ENCODE assay signal across 1 cellular context in the genomic region with DNA sequence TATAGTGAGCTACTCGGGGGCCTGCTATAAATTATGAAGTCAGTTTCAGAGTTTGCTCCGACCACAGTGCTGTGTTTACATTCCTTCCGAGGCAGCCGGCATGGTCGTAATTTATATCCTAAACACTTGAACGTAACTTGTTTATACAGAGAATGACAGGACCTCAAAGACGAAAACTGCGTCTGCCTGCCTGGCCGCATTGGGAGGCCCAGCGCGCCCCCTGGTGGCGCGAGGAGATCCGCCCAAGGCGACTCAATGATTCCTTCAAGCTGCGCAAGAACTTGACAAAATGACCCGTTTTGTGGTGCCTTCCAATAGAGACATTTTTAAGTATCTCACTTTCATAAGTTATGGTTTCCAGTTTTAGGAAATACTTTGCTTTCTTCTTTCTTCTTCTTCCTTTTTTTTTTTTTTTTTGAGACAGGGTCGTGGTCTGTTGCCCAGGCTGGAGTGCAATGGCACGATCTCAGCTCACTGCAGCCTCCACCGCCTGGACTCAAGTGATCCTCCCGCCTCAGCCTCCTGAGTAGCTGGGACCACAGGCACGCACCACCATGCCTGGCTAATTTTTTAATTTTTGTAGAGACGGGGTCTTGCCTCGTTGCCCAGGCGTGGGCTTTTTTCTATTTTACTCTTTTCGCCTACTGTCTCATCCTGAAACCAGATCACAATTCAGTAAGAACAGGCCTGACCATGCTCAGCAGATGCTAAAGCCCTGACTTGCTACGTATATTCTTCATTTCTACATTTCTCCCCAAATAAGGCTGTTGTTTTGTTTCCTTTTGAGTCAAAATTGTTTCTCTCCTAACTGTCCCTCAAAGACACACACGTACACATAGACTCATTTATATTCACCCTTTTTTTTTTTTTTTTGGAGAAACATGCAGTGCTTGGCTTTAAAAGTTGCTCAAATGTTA.
TF ChIP-seq lines count a peak whose summit lies in the region.

No MANE protein-coding gene starts in this region.

TF ChIP-seq in HEK293, 187 proteins besides CTCF, POLR2A, EP300 and RAD21 (continued from another document and continues in another):
- TF ChIP-seq, protein P1, sequence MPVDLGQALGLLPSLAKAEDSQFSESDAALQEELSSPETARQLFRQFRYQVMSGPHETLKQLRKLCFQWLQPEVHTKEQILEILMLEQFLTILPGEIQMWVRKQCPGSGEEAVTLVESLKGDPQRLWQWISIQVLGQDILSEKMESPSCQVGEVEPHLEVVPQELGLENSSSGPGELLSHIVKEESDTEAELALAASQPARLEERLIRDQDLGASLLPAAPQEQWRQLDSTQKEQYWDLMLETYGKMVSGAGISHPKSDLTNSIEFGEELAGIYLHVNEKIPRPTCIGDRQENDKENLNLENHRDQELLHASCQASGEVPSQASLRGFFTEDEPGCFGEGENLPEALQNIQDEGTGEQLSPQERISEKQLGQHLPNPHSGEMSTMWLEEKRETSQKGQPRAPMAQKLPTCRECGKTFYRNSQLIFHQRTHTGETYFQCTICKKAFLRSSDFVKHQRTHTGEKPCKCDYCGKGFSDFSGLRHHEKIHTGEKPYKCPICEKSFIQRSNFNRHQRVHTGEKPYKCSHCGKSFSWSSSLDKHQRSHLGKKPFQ (tag by site-specific recombination; IDR thresholded peaks at IDR 0.05), result 0 out of 2 replicates have a peak, but pooled peaks have one; percentile 25
- TF ChIP-seq ZNF596 (tag by site-specific recombination; IDR thresholded peaks at IDR 0.05) (peak; percentile 48; the same call in 1 of the 2 replicates), MZF1 (tag by site-specific recombination; IDR thresholded peaks at IDR 0.05; ENCODE audit: borderline replicate concordance) (peak; percentile 33; the same call in 1 of the 2 replicates), ZBTB8A (tag by site-specific recombination; IDR thresholded peaks at IDR 0.05) (peak; percentile 62; the same call in 1 of the 2 replicates), ZNF394 (tag by site-specific recombination; IDR thresholded peaks at IDR 0.05; ENCODE audit: borderline replicate concordance) (no peak), ZNF843 (tag by site-specific recombination; IDR thresholded peaks at IDR 0.05) (peak; percentile 93), ZNF366 (tag by site-specific recombination; conservative IDR thresholded peaks at IDR 0.05) (peak; percentile 77), BCL11A (tag by site-specific recombination; IDR thresholded peaks at IDR 0.05; ENCODE audit: low read depth) (peak; percentile 64; the same call in 1 of the 2 replicates), ZBTB7A (tag by site-specific recombination; IDR thresholded peaks at IDR 0.05; ENCODE audit: low read depth) (no peak), TCF7L2 (IDR thresholded peaks at IDR 0.05; ENCODE audit: borderline replicate concordance, low read depth, low read length) (peak; percentile 65; the same call in 1 of the 2 replicates), ZNF302 (tag by site-specific recombination; IDR thresholded peaks at IDR 0.05; ENCODE audit: low read depth) (0 out of 2 replicates have a peak, but pooled peaks have one; percentile 22), ZNF121 (tag by site-specific recombination; IDR thresholded peaks at IDR 0.05) (peak; percentile 78; the same call in 1 of the 2 replicates), ZNF707 (tag by site-specific recombination; IDR thresholded peaks at IDR 0.05) (no peak), IKZF3 (tag by site-specific recombination; IDR thresholded peaks at IDR 0.05) (peak; percentile 87), ZNF169 (tag by site-specific recombination; IDR thresholded peaks at IDR 0.05) (no peak), ZNF114 (tag by site-specific recombination; IDR thresholded peaks at IDR 0.05) (no peak), GLI4 (tag by site-specific recombination; IDR thresholded peaks at IDR 0.05) (no peak), ZNF112 (tag by site-specific recombination; IDR thresholded peaks at IDR 0.05) (no peak), ZNF24 (tag by site-specific recombination; IDR thresholded peaks at IDR 0.05) (0 out of 2 replicates have a peak, but pooled peaks have one; percentile 50), ZNF629 (tag by site-specific recombination; IDR thresholded peaks at IDR 0.05) (peak; percentile 84), TRIM28 (IDR thresholded peaks at IDR 0.05; ENCODE audit: borderline replicate concordance, low read length) (peak; percentile 36; the same call in 1 of the 2 replicates), WT1 (tag by site-specific recombination; IDR thresholded peaks at IDR 0.05) (peak; percentile 80), HOXC10 (CRISPR knock-in tag; IDR thresholded peaks at IDR 0.05) (peak; percentile 92; the same call in 1 of the 2 replicates), FEZF1 (tag by site-specific recombination; IDR thresholded peaks at IDR 0.05) (peak; percentile 88), OVOL3 (tag by site-specific recombination; IDR thresholded peaks at IDR 0.05) (0 out of 2 replicates have a peak, but pooled peaks have one; percentile 41), ZNF600 (tag by site-specific recombination; IDR thresholded peaks at IDR 0.05) (peak; percentile 88), ZXDB (tag by site-specific recombination; IDR thresholded peaks at IDR 0.05) (peak; percentile 89), GLIS1 (tag by site-specific recombination; IDR thresholded peaks at IDR 0.05) (peak; percentile 72)
- TF ChIP-seq, protein P2, sequence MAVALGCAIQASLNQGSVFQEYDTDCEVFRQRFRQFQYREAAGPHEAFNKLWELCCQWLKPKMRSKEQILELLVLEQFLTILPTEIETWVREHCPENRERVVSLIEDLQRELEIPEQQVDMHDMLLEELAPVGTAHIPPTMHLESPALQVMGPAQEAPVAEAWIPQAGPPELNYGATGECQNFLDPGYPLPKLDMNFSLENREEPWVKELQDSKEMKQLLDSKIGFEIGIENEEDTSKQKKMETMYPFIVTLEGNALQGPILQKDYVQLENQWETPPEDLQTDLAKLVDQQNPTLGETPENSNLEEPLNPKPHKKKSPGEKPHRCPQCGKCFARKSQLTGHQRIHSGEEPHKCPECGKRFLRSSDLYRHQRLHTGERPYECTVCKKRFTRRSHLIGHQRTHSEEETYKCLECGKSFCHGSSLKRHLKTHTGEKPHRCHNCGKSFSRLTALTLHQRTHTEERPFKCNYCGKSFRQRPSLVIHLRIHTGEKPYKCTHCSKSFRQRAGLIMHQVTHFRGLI (tag by site-specific recombination; IDR thresholded peaks at IDR 0.05), result 0 out of 2 replicates have a peak, but pooled peaks have one; percentile 54
- TF ChIP-seq, protein P3, sequence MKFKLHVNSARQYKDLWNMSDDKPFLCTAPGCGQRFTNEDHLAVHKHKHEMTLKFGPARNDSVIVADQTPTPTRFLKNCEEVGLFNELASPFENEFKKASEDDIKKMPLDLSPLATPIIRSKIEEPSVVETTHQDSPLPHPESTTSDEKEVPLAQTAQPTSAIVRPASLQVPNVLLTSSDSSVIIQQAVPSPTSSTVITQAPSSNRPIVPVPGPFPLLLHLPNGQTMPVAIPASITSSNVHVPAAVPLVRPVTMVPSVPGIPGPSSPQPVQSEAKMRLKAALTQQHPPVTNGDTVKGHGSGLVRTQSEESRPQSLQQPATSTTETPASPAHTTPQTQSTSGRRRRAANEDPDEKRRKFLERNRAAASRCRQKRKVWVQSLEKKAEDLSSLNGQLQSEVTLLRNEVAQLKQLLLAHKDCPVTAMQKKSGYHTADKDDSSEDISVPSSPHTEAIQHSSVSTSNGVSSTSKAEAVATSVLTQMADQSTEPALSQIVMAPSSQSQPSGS (tag by site-specific recombination; IDR thresholded peaks at IDR 0.05; ENCODE audit: low read depth), result peak; percentile 68; the same call in 1 of the 2 replicates
- TF ChIP-seq, protein P4, sequence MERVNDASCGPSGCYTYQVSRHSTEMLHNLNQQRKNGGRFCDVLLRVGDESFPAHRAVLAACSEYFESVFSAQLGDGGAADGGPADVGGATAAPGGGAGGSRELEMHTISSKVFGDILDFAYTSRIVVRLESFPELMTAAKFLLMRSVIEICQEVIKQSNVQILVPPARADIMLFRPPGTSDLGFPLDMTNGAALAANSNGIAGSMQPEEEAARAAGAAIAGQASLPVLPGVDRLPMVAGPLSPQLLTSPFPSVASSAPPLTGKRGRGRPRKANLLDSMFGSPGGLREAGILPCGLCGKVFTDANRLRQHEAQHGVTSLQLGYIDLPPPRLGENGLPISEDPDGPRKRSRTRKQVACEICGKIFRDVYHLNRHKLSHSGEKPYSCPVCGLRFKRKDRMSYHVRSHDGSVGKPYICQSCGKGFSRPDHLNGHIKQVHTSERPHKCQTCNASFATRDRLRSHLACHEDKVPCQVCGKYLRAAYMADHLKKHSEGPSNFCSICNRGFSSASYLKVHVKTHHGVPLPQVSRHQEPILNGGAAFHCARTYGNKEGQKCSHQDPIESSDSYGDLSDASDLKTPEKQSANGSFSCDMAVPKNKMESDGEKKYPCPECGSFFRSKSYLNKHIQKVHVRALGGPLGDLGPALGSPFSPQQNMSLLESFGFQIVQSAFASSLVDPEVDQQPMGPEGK (tag by site-specific recombination; IDR thresholded peaks at IDR 0.05), result no peak
- TF ChIP-seq, protein P5, sequence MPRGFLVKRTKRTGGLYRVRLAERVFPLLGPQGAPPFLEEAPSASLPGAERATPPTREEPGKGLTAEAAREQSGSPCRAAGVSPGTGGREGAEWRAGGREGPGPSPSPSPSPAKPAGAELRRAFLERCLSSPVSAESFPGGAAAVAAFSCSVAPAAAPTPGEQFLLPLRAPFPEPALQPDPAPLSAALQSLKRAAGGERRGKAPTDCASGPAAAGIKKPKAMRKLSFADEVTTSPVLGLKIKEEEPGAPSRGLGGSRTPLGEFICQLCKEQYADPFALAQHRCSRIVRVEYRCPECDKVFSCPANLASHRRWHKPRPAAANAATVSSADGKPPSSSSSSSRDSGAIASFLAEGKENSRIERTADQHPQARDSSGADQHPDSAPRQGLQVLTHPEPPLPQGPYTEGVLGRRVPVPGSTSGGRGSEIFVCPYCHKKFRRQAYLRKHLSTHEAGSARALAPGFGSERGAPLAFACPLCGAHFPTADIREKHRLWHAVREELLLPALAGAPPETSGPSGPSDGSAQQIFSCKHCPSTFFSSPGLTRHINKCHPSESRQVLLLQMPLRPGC (tag by site-specific recombination; IDR thresholded peaks at IDR 0.05), result peak; percentile 95
- TF ChIP-seq, protein P6, sequence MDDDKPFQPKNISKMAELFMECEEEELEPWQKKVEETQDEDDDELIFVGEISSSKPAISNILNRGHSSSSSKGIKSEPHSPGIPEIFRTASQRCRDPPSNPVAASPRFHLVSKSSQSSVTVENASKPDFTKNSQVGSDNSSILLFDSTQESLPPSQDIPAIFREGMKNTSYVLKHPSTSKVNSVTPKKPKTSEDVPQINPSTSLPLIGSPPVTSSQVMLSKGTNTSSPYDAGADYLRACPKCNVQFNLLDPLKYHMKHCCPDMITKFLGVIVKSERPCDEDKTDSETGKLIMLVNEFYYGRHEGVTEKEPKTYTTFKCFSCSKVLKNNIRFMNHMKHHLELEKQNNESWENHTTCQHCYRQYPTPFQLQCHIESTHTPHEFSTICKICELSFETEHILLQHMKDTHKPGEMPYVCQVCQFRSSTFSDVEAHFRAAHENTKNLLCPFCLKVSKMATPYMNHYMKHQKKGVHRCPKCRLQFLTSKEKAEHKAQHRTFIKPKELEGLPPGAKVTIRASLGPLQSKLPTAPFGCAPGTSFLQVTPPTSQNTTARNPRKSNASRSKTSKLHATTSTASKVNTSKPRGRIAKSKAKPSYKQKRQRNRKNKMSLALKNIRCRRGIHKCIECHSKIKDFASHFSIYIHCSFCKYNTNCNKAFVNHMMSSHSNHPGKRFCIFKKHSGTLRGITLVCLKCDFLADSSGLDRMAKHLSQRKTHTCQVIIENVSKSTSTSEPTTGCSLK (tag by site-specific recombination; IDR thresholded peaks at IDR 0.05), result no peak
- TF ChIP-seq, protein P7, sequence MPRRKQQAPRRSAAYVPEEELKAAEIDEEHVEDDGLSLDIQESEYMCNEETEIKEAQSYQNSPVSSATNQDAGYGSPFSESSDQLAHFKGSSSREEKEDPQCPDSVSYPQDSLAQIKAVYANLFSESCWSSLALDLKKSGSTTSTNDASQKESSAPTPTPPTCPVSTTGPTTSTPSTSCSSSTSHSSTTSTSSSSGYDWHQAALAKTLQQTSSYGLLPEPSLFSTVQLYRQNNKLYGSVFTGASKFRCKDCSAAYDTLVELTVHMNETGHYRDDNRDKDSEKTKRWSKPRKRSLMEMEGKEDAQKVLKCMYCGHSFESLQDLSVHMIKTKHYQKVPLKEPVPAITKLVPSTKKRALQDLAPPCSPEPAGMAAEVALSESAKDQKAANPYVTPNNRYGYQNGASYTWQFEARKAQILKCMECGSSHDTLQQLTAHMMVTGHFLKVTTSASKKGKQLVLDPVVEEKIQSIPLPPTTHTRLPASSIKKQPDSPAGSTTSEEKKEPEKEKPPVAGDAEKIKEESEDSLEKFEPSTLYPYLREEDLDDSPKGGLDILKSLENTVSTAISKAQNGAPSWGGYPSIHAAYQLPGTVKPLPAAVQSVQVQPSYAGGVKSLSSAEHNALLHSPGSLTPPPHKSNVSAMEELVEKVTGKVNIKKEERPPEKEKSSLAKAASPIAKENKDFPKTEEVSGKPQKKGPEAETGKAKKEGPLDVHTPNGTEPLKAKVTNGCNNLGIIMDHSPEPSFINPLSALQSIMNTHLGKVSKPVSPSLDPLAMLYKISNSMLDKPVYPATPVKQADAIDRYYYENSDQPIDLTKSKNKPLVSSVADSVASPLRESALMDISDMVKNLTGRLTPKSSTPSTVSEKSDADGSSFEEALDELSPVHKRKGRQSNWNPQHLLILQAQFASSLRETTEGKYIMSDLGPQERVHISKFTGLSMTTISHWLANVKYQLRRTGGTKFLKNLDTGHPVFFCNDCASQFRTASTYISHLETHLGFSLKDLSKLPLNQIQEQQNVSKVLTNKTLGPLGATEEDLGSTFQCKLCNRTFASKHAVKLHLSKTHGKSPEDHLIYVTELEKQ (tag by site-specific recombination; IDR thresholded peaks at IDR 0.05; ENCODE audit: borderline replicate concordance), result peak; percentile 88; the same call in 1 of the 2 replicates
- TF ChIP-seq, protein P8, sequence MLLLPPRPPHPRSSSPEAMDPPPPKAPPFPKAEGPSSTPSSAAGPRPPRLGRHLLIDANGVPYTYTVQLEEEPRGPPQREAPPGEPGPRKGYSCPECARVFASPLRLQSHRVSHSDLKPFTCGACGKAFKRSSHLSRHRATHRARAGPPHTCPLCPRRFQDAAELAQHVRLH (tag by site-specific recombination; IDR thresholded peaks at IDR 0.05), result 0 out of 2 replicates have a peak, but pooled peaks have one; percentile 11
- TF ChIP-seq, protein P9, sequence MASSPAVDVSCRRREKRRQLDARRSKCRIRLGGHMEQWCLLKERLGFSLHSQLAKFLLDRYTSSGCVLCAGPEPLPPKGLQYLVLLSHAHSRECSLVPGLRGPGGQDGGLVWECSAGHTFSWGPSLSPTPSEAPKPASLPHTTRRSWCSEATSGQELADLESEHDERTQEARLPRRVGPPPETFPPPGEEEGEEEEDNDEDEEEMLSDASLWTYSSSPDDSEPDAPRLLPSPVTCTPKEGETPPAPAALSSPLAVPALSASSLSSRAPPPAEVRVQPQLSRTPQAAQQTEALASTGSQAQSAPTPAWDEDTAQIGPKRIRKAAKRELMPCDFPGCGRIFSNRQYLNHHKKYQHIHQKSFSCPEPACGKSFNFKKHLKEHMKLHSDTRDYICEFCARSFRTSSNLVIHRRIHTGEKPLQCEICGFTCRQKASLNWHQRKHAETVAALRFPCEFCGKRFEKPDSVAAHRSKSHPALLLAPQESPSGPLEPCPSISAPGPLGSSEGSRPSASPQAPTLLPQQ (tag by site-specific recombination; IDR thresholded peaks at IDR 0.05), result peak; percentile 59; the same call in 1 of the 2 replicates
